In genomic region chr6:104682722-104683643, GRCh38 we compare ENCODE assay signal across 9 cellular contexts.
DNase-seq lines count a peak whose midpoint lies in the region; ATAC-seq and TF ChIP-seq lines count a peak whose summit lies in the region.
"Had no signal": no experiment of that assay in that cellular context is flagged by ENCODE, and none has a peak within 500 bp of the region (broad histone marks: within the 10 kb centered on the region; RNA-seq: fewer than 3 reads in every experiment).

No MANE protein-coding gene starts in this region.

- CTCF ChIA-PET in PC-9 (lab: Charles Lee), result no interaction called here

- H3K36me3 Mint-ChIP-seq in glutamatergic neuron (ENCODE audit: unreplicated experiment), result no peaks in the 10 kb centered on the region
- H3K36me3 Mint-ChIP-seq: IgD-negative memory B cell had no signal

- no peak overlapping the region for H2AFZ ChIP-seq in PC-9

- no peaks in the 10 kb centered on the region for H3K36me3 ChIP-seq in BE2C
- no peaks in the 10 kb centered on the region for H3K36me3 ChIP-seq in PC-9 (ENCODE audit: low read depth)
- no peaks in the 10 kb centered on the region for H3K36me3 ChIP-seq in gastrocnemius medialis

- no peaks in the 10 kb centered on the region for H3F3A ChIP-seq in PC-9 (ENCODE audit: insufficient read depth, low read depth)

- TF ChIP-seq CTCF in BE2C (IDR thresholded peaks at IDR 0.05; ENCODE audit: low read depth, low read length) (peak; percentile 99), PC-9 (conservative IDR thresholded peaks at IDR 0.05) (peak; percentile 92), glutamatergic neuron (IDR thresholded peaks at IDR 0.05; ENCODE audit: partially characterized antibody, unreplicated experiment) (peak; percentile 92), gastrocnemius medialis (IDR thresholded peaks at IDR 0.05 in 4 of 5, conservative IDR thresholded peaks at IDR 0.05 in 1 of 5) (peak; percentile 30 to 68 (median 46))

- no peak overlapping the region for H3K27ac Mint-ChIP-seq in glutamatergic neuron (ENCODE audit: unreplicated experiment)
- H3K27ac Mint-ChIP-seq: IgD-negative memory B cell had no signal

- no peaks in the 10 kb centered on the region for H3K9me3 Mint-ChIP-seq in glutamatergic neuron (ENCODE audit: unreplicated experiment)

- no peak overlapping the region for H3K27ac ChIP-seq in PC-9
- no peak overlapping the region for H3K27ac ChIP-seq in gastrocnemius medialis

- in situ Hi-C loops in gastrocnemius medialis (cut with MboI; ENCODE audit: low sequenced_read_pairs in 4 of 4), result no loop called here

- peaks cover 2% of the 10 kb centered on the region for H3K4me1 Mint-ChIP-seq in glutamatergic neuron (ENCODE audit: low read depth, unreplicated experiment)

- no peak overlapping the region for H3K4me2 ChIP-seq in PC-9

- H3K4me3 ChIP-seq in BE2C (ENCODE audit: low read depth, low read length) (peak overlapping the region; percentile 39), PC-9 (no peak overlapping the region), gastrocnemius medialis (no peak overlapping the region)

- no peaks in the 10 kb centered on the region for H3K79me2 ChIP-seq in PC-9 (ENCODE audit: low read depth)

- H3K9me2 ChIP-seq in PC-9 (ENCODE audit: insufficient read depth), result no peaks in the 10 kb centered on the region

- ATAC-seq in GM19025 (IDR thresholded peaks at IDR 0.05; ENCODE audit: low read depth, unreplicated experiment), result peak; percentile 76
- peak; percentile 80 for ATAC-seq in HG03139 (IDR thresholded peaks at IDR 0.05; ENCODE audit: unreplicated experiment)
- no peak for ATAC-seq in gastrocnemius medialis

- TF ChIP-seq POLR2A in gastrocnemius medialis (IDR thresholded peaks at IDR 0.05), result no peak

- H3K4me1 ChIP-seq in BE2C (peaks cover 8% of the 10 kb centered on the region), PC-9 (replicated peaks; ENCODE audit: insufficient read depth) (no peaks in the 10 kb centered on the region), gastrocnemius medialis (no peaks in the 10 kb centered on the region)

- POLR2A ChIA-PET in PC-9 (lab: Charles Lee; ENCODE audit: unreplicated experiment), result no interaction called here

- BruUV-seq in PC-9 (replicated peaks; lab: Mats Ljungman, UMichigan), result no TSS peak

- DNase-seq in BE2C, result peak; percentile 80
- DNase-seq in PC-9, result peak in 1 of 2 experiments; percentile 45
- peak; percentile 50 for DNase-seq in activated T-helper 1 cell treated with Interleukin-2 at 50 U/mL for 16 hours (ENCODE audit: low read depth)
- peak; percentile 85 for DNase-seq in glutamatergic neuron
- no peak for DNase-seq in gastrocnemius medialis
- DNase-seq in cerebellar nuclear complex (lab: John Stamatoyannopoulos, UW), result no peak

- no peaks in the 10 kb centered on the region for H4K20me1 ChIP-seq in PC-9 (ENCODE audit: insufficient read depth)

- no peaks in the 10 kb centered on the region for H3K27me3 ChIP-seq in BE2C
- H3K27me3 ChIP-seq in PC-9 (ENCODE audit: insufficient read depth, low read depth), result no peaks in the 10 kb centered on the region
- H3K27me3 ChIP-seq in gastrocnemius medialis, result no peaks in the 10 kb centered on the region

- H3K9me3 ChIP-seq in BE2C, result no peaks in the 10 kb centered on the region
- peaks cover 3% of the 10 kb centered on the region; the same call in 1 of the 2 replicates for H3K9me3 ChIP-seq in PC-9 (ENCODE audit: insufficient read depth, low read depth)
- no peaks in the 10 kb centered on the region for H3K9me3 ChIP-seq in gastrocnemius medialis

- intact Hi-C loops in PC-9 (cut with micrococcal nuclease; ENCODE audit: unreplicated experiment), result loop anchor here (1.0 kb wide), 1 partner anchor 88 kb away; no protein-coding TSS in a partner anchor
- intact Hi-C loops in gastrocnemius medialis (cut with DNase I; ENCODE audit: low total_unique reads), result loop anchor here (2.0 to 5.0 kb wide), 2 partner anchors 88 to 394 kb away; no protein-coding TSS in a partner anchor

- H3K4me3 Mint-ChIP-seq in glutamatergic neuron (ENCODE audit: unreplicated experiment), result no peak overlapping the region
- H3K4me3 Mint-ChIP-seq: IgD-negative memory B cell had no signal

- H3K27me3 Mint-ChIP-seq in glutamatergic neuron (ENCODE audit: unreplicated experiment), result peaks cover 2% of the 10 kb centered on the region

Comparison
In these comparisons a context has a peak if more than half of its experiments do, and no peak if none do; other contexts are left out.
1. DNase-seq: peak in BE2C (single experiment), activated T-helper 1 cell treated with Interleukin-2 at 50 U/mL for 16 hours (single experiment) and glutamatergic neuron (single experiment); none in gastrocnemius medialis (0 of 2) and cerebellar nuclear complex (0 of 2).
2. CTCF ChIP-seq: peak in every context shown above with its lines; median percentile 99 in BE2C; 92 in PC-9; 92 in glutamatergic neuron; 46 in gastrocnemius medialis.
3. ATAC-seq: peak in GM19025 (single experiment) and HG03139 (single experiment); none in gastrocnemius medialis (0 of 2).